Comparison of ENCODE assay signal across 30 cellular contexts in genomic region chr7:37045786-37046185, GRCh38.
A peak's percentile ranks its signal among the peaks of the same experiment; 100 is the strongest.
DNase-seq lines count a peak whose midpoint lies in the region; ATAC-seq, FAIRE-seq and TF ChIP-seq lines count a peak whose summit lies in the region.
"Had no signal": no experiment of that assay in that cellular context is flagged by ENCODE, and none has a peak within 500 bp of the region (broad histone marks: within the 10 kb centered on the region; RNA-seq: fewer than 3 reads in every experiment).

No MANE protein-coding gene starts in this region.

- RAD21 ChIA-PET in GM12878 (lab: Charles Lee; ENCODE audit: unreplicated experiment) = no interaction called here

- no TSS peak for BruUV-seq in GM12878 (replicated peaks; lab: Mats Ljungman, UMichigan)

- ATAC-seq in GM12878 (no peak), HG03520 (IDR thresholded peaks at IDR 0.05; ENCODE audit: unreplicated experiment) (no peak)
- ATAC-seq: heart left ventricle; HepG2; left cardiac atrium; stimulated activated naive CD8-positive, alpha-beta T cell treated with anti-CD3 and anti-CD28 coated beads, Interleukin-15, amount 100 ng/mL, for 72 hours; T-helper 17 cell had no signal

- no peak overlapping the region for H2AFZ ChIP-seq in GM12878 (ENCODE audit: control insufficient read depth, low read depth, low read length)
- H2AFZ ChIP-seq: PC-9 had no signal

- no peak overlapping the region for H3K4me3 ChIP-seq in GM12878
- H3K4me3 ChIP-seq: cardiac muscle cell, heart left ventricle, PC-9, right atrium auricular region, transverse colon had no signal

- SMC1A ChIA-PET in GM12878 (lab: Charles Lee; ENCODE audit: uncharacterized antibody, unreplicated experiment) = no interaction called here

- H3K4me2 ChIP-seq in GM12878 (ENCODE audit: control insufficient read depth, insufficient read depth) = no peak overlapping the region
- H3K4me2 ChIP-seq: PC-9 had no signal

- no peak for TF ChIP-seq RAD21 in GM12878 (IDR thresholded peaks at IDR 0.05; ENCODE audit: insufficient read depth, low read depth, low read length)

- H3K4me1 ChIP-seq in GM12878 (ENCODE audit: control insufficient read depth, insufficient read depth, low read length) = no peaks in the 10 kb centered on the region

- peak; percentile 49 for FAIRE-seq in GM12878 (lab: Jason Lieb, UNC)
- FAIRE-seq: endothelial cell of umbilical vein, HepG2 had no signal

- DNase-seq in SKM-1 treated with dmso at 0.1 percent for 144 hours (lab: John Stamatoyannopoulos, UW; ENCODE audit: unreplicated experiment) (peak; percentile 32), SKM-1 (lab: John Stamatoyannopoulos, UW; ENCODE audit: unreplicated experiment) (no peak), NCI-H69 (lab: John Stamatoyannopoulos, UW) (peak; percentile 8), GM12878 (ENCODE audit: low read depth, low spot score) (no peak), SHP77 (lab: John Stamatoyannopoulos, UW) (no peak)
- no peak for DNase-seq in activated CD8-positive, alpha-beta memory T cell treated with anti-CD3 and anti-CD28 coated beads for 24 hours
- no peak for DNase-seq in activated naive CD4-positive, alpha-beta T cell treated with anti-CD3 and anti-CD28 coated beads, Interleukin-2, amount 50 U/mL, for 16 hours
- DNase-seq: activated CD4-positive, alpha-beta T cell treated with anti-CD3 and anti-CD28 coated beads, Interleukin-2, amount 50 U/mL, for 48 hours; activated CD4-positive, CD25-positive, alpha-beta regulatory T cell; activated naive CD4-positive, alpha-beta T cell; anterior cingulate cortex; C1 segment of cervical spinal cord; GDM1; HCEC 1CT; heart left ventricle; left cardiac atrium; NCI-H1417 treated with DMSO at 0.1 percent for 48 hours; NCI-H2171 treated with DMSO at 0.1 percent for 48 hours; NCI-H526 treated with DMSO at 0.1 percent for 48 hours; PC-9; SIG-M5; stimulated activated naive CD8-positive, alpha-beta T cell treated with anti-CD3 and anti-CD28 coated beads, Interleukin-15, amount 100 ng/mL, for 72 hours; T-helper 17 cell; transverse colon had no signal

- no peaks in the 10 kb centered on the region for H3K9me3 ChIP-seq in GM12878 (replicated peaks; ENCODE audit: control insufficient read depth, insufficient read depth, low read length)
- H3K9me3 ChIP-seq: heart left ventricle, right atrium auricular region, transverse colon had no signal

- intact Hi-C loops in GM12878 (cut with micrococcal nuclease; ENCODE audit: unreplicated experiment) = no loop called here

- no peak for TF ChIP-seq CTCF in GM12878 (IDR thresholded peaks at IDR 0.05 in 2 of 3, conservative IDR thresholded peaks at IDR 0.05 in 1 of 3; ENCODE audit: control insufficient read depth in 2 of 3, extremely low read depth in 1 of 3, insufficient read depth in 1 of 3, low read depth in 3 of 3, low read length in 3 of 3)

- H4K20me1 ChIP-seq in GM12878 (ENCODE audit: control insufficient read depth, insufficient read depth) = no peaks in the 10 kb centered on the region

- CTCF ChIA-PET in GM12878 (lab: Yijun Ruan, JAX) = no interaction called here

- H3K79me2 ChIP-seq in GM12878 (ENCODE audit: control insufficient read depth, insufficient read depth, low read length) = no peaks in the 10 kb centered on the region

- WGBS in GM12878 (ENCODE audit: insufficient coverage, insufficient replicate concordance, low lambda C conversion rate, missing lambda C conversion rate) = 26% methylated on average over 2 of the region's 2 CpGs

- no peaks in the 10 kb centered on the region for H3K36me3 ChIP-seq in GM12878 (ENCODE audit: control insufficient read depth in 2 of 2, insufficient read depth in 2 of 2, low read length in 1 of 2)
- H3K36me3 ChIP-seq: cardiac muscle cell, heart left ventricle, right atrium auricular region, transverse colon had no signal

- no peak overlapping the region for H3K9ac ChIP-seq in GM12878 (ENCODE audit: control insufficient read depth, insufficient read depth, low read length)

- TF ChIP-seq POLR2A in GM12878 (IDR thresholded peaks at IDR 0.05; ENCODE audit: low read depth, low read length) = no peak

- no peak for TF ChIP-seq EP300 in GM12878 (IDR thresholded peaks at IDR 0.05; ENCODE audit: borderline replicate concordance in 1 of 2, control insufficient read depth in 1 of 2, low read depth in 2 of 2, low read length in 2 of 2)

- in situ Hi-C loops in GM12878 (cut with MboI) = no loop called here

- H3K27me3 ChIP-seq in GM12878 (replicated peaks in 1 of 2; ENCODE audit: control insufficient read depth in 2 of 2, insufficient read depth in 2 of 2, low read length in 1 of 2) = no peaks in the 10 kb centered on the region
- H3K27me3 ChIP-seq: cardiac muscle cell, heart left ventricle, right atrium auricular region, transverse colon had no signal

- H3K27ac ChIP-seq in GM12878 (ENCODE audit: control insufficient read depth, insufficient read depth) = no peak overlapping the region
- H3K27ac ChIP-seq: cardiac muscle cell, HL-60, PC-9, right atrium auricular region, transverse colon had no signal

- POLR2A ChIA-PET in GM12878 (lab: Charles Lee) = no interaction called here

TF ChIP-seq in GM12878, 131 proteins besides CTCF, POLR2A, EP300 and RAD21 (continues in another document):
- no peak for TF ChIP-seq SMAD5 (IDR thresholded peaks at IDR 0.05; ENCODE audit: low read depth)
- TF ChIP-seq MEF2A (IDR thresholded peaks at IDR 0.05; ENCODE audit: insufficient read depth, low read depth, low read length) = no peak
- no peak for TF ChIP-seq RELA (IDR thresholded peaks at IDR 0.05; ENCODE audit: borderline replicate concordance, partially characterized antibody)
- TF ChIP-seq JUNB (IDR thresholded peaks at IDR 0.05) = no peak
- TF ChIP-seq BRCA1 (IDR thresholded peaks at IDR 0.05; ENCODE audit: low read depth, low read length) = no peak
- no peak for TF ChIP-seq ETV6 (conservative IDR thresholded peaks at IDR 0.05 in 1 of 2, IDR thresholded peaks at IDR 0.05 in 1 of 2; ENCODE audit: borderline replicate concordance in 1 of 2, low read depth in 1 of 2)
- TF ChIP-seq KLF5 (IDR thresholded peaks at IDR 0.05; ENCODE audit: partially characterized antibody) = no peak
- TF ChIP-seq IKZF2 (IDR thresholded peaks at IDR 0.05) = no peak
- TF ChIP-seq ELK1 (IDR thresholded peaks at IDR 0.05; ENCODE audit: low read depth, low read length) = no peak
- no peak for TF ChIP-seq ZNF592 (IDR thresholded peaks at IDR 0.05)

Comparison
In these comparisons a context has a peak if more than half of its experiments do, and no peak if none do; other contexts are left out.
1. DNase-seq: peak in SKM-1 treated with dmso at 0.1 percent for 144 hours (single experiment) and NCI-H69 (single experiment); none in SKM-1 (single experiment), GM12878 (single experiment), activated CD8-positive, alpha-beta memory T cell treated with anti-CD3 and anti-CD28 coated beads for 24 hours (single experiment), SHP77 (0 of 2) and activated naive CD4-positive, alpha-beta T cell treated with anti-CD3 and anti-CD28 coated beads, Interleukin-2, amount 50 U/mL, for 16 hours (single experiment).